ENCODE assay signal across 8 cellular contexts in the genomic region with DNA sequence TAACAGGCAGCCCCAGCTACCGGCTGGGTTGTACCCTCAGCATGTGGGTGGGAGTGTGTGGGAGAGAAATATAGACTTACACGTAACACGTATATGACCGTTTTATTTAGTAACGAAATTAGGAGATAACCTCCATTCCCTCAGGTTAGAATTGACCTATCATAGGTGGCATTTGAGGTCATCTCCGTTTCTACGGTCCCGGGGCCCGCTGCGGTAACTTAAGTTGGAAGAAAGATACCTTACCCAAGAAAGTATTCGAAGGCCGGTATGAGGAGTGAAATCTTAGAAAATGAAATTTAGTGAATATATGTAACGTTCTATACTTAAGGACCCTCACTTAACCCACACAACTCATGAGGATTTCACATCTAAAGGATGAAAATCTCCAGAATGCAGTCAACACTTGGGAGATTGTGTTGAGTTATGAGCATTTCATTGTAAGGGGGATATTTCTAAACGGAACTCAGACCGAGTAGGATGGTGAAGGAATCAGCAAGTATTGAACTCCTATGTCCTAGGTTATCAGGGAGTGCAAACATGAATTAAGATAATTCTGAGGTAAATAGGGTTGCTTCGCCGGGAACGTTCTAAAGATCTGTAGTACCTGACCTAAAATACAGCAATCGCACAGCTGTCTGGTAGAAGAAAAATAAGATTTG. TPM values are rescaled to one million over a fixed set of nuclear protein-coding genes. Genes with fewer than 3 reads are reported as not detected.
DNase-seq lines count a peak whose midpoint lies in the region; ATAC-seq, FAIRE-seq and TF ChIP-seq lines count a peak whose summit lies in the region.

No MANE protein-coding gene starts in this region.

- H3K56ac ChIP-seq in H1 (replicated peaks; ENCODE audit: insufficient read length, low read depth, low read length): peak overlapping the region; percentile 24

- peak overlapping the region; percentile 97 for H3K14ac ChIP-seq in H1 (ENCODE audit: insufficient read length)

- H3K9ac ChIP-seq in H1 (replicated peaks in 1 of 4; ENCODE audit: extremely low read depth in 1 of 4, low read depth in 3 of 4, low read length in 3 of 4): peak overlapping the region; percentile 94 to 99 (median 96)

- TF ChIP-seq RAD21 in H1 (IDR thresholded peaks at IDR 0.05 in 1 of 2, conservative IDR thresholded peaks at IDR 0.05 in 1 of 2; ENCODE audit: low read depth in 2 of 2, low read length in 2 of 2): no peak

- peak overlapping the region; percentile 96 for H2BK5ac ChIP-seq in H1 (ENCODE audit: low read depth, low read length)

- H2BK20ac ChIP-seq in H1 (ENCODE audit: low read length): no peak overlapping the region

- no peak overlapping the region for H3K23ac ChIP-seq in H1 (ENCODE audit: insufficient read length)

- 0 out of 2 replicates have a peak, but pooled peaks cover 5% of the 10 kb centered on the region for H3K4me1 ChIP-seq in SJCRH30
- 0 out of 7 replicates have a peak, but pooled peaks cover 0 to 2% (median 0%) of the 10 kb centered on the region in 4 experiments for H3K4me1 ChIP-seq in H1 (replicated peaks in 1 of 4; ENCODE audit: control insufficient read depth in 3 of 4, insufficient read depth in 4 of 4, low read length in 3 of 4)
- peaks cover 11% of the 10 kb centered on the region for H3K4me1 ChIP-seq in neuron (ENCODE audit: insufficient read depth, low read length)

- peak overlapping the region; percentile 93; the same call in 1 of the 2 replicates for H3K18ac ChIP-seq in H1 (ENCODE audit: extremely low read depth, low read length)

- peak; percentile 24 for ATAC-seq in HG02763 (IDR thresholded peaks at IDR 0.05; ENCODE audit: unreplicated experiment)

- CTCF ChIA-PET in H1 (lab: Charles Lee; ENCODE audit: partially characterized antibody): interaction anchor here (0.9 kb wide), 1 partner anchor 11 kb away, joined by 5 read pairs; no protein-coding TSS in a partner anchor

- no peak overlapping the region; the same call in 1 of the 2 replicates for H2BK12ac ChIP-seq in H1 (ENCODE audit: low read depth, low read length)

- H4K8ac ChIP-seq in H1 (ENCODE audit: extremely low read depth, insufficient read depth, low read length): peak overlapping the region; percentile 89; the same call in 1 of the 2 replicates

- H3K27ac ChIP-seq in SJCRH30 (peak overlapping the region; percentile 70), H1 (ENCODE audit: low read depth, low read length) (peak overlapping the region; percentile 98)

- H4K20me1 ChIP-seq in H1 (replicated peaks in 1 of 2; ENCODE audit: control insufficient read depth in 1 of 2, insufficient read depth in 2 of 2, low read length in 2 of 2): no peaks in the 10 kb centered on the region

- no peaks in the 10 kb centered on the region; the same call in 1 of the 2 replicates for H3K79me1 ChIP-seq in H1 (ENCODE audit: low read depth, low read length)

- H3K27me3 ChIP-seq in SJCRH30 (no peaks in the 10 kb centered on the region), H1 (replicated peaks in 1 of 4; ENCODE audit: control insufficient read depth in 3 of 4, extremely low read depth in 1 of 4, insufficient read depth in 3 of 4, low read length in 3 of 4) (no peaks in the 10 kb centered on the region), neuron (ENCODE audit: insufficient read depth, low read length) (no peaks in the 10 kb centered on the region)

- TF ChIP-seq POLR2A in H1 (IDR thresholded peaks at IDR 0.05; ENCODE audit: control extremely low read depth in 1 of 2, low read depth in 2 of 2, low read length in 2 of 2): no peak

- POLR2A ChIA-PET in H1 (lab: Charles Lee; ENCODE audit: partially characterized antibody): interaction anchor here (0.6 to 5.4 kb wide), 24 partner anchors 8 to 434 kb away, joined by 3 to 127 read pairs (median 4); partner anchors contain the start of genes MANBA and UBE2D3

- H3K4me3 ChIP-seq in SJCRH30 (peak overlapping the region; percentile 69), H1 (ENCODE audit: extremely low read depth in 1 of 4, insufficient read depth in 2 of 4, low read depth in 3 of 4, low read length in 4 of 4) (peak overlapping the region; percentile 73 to 86 (median 78)), neuron (ENCODE audit: low read length) (peak overlapping the region; percentile 76)

- peak overlapping the region; percentile 82 for H4K5ac ChIP-seq in H1 (ENCODE audit: insufficient read length, low read depth, low read length)

- no peak for FAIRE-seq in H1 (lab: Jason Lieb, UNC)

- no peak overlapping the region for H2BK15ac ChIP-seq in H1 (ENCODE audit: low read length)

- DNase-seq in activated naive CD4-positive, alpha-beta T cell treated with Interleukin-2 at 50 U/mL for 16 hours: peak; percentile 67
- no peak for DNase-seq in activated naive CD4-positive, alpha-beta T cell (lab: John Stamatoyannopoulos, UW)
- DNase-seq in SJCRH30: peak in 1 of 2 experiments; percentile 34
- no peak for DNase-seq in H1 (ENCODE audit: low read depth in 1 of 2, low spot score in 2 of 2)
- no peak for DNase-seq in EL
- DNase-seq in superior temporal gyrus (ENCODE audit: extremely low spot score): no peak

- H2BK120ac ChIP-seq in H1 (replicated peaks; ENCODE audit: low read depth, low read length): peak overlapping the region; percentile 13

- peak overlapping the region; percentile 59; the same call in 1 of the 2 replicates for H2AFZ ChIP-seq in H1 (ENCODE audit: low read length)
- H2AFZ ChIP-seq in neuron (ENCODE audit: low read depth, low read length): peak overlapping the region; percentile 54

- H3K79me2 ChIP-seq in H1 (ENCODE audit: control insufficient read depth in 1 of 2, insufficient read depth in 2 of 2, low read length in 2 of 2): peaks cover 0 to 83% of the 10 kb centered on the region in 2 experiments; a peak in 2 of 4 replicates

- WGBS in H1 (ENCODE audit: extremely low coverage in 1 of 2, insufficient coverage in 1 of 2, insufficient read length in 1 of 2, insufficient replicate concordance in 2 of 2, low coverage in 1 of 2, low lambda C conversion rate in 2 of 2, missing lambda C conversion rate in 1 of 2), 2 experiments: 16% methylated on average over 19 of the region's 19 CpGs; no CpG with 5 or more reads in 1 of the 2 experiments

- no peak overlapping the region for H4K91ac ChIP-seq in H1 (replicated peaks; ENCODE audit: insufficient read length, low read length)

- no peak for TF ChIP-seq EP300 in H1 (IDR thresholded peaks at IDR 0.05; ENCODE audit: borderline replicate concordance in 1 of 2, low read depth in 2 of 2, low read length in 2 of 2)

- TF ChIP-seq CTCF in H1 (IDR thresholded peaks at IDR 0.05; ENCODE audit: control extremely low read depth in 1 of 3, insufficient read depth in 1 of 3, low read depth in 1 of 3, low read length in 3 of 3): no peak

- peaks cover 6% of the 10 kb centered on the region for H3K23me2 ChIP-seq in H1 (ENCODE audit: low read depth, low read length)

- no peak overlapping the region for H2AK5ac ChIP-seq in H1 (ENCODE audit: low read depth, low read length)

- peaks cover 6% of the 10 kb centered on the region for H3K36me3 ChIP-seq in SJCRH30
- H3K36me3 ChIP-seq in H1 (ENCODE audit: control insufficient read depth in 2 of 4, insufficient read depth in 4 of 4, low read length in 3 of 4): peaks cover 0 to 11% (median 5%) of the 10 kb centered on the region in 4 experiments; a peak in 6 of 8 replicates
- H3K36me3 ChIP-seq in neuron (ENCODE audit: insufficient read depth, low read length): peaks cover 20% of the 10 kb centered on the region

- H3K4ac ChIP-seq in H1 (replicated peaks; ENCODE audit: insufficient read length, low read depth, low read length): peak overlapping the region; percentile 71

- peak overlapping the region; percentile 84 to 92 for H3K4me2 ChIP-seq in H1 (ENCODE audit: insufficient read depth in 1 of 2, low read depth in 2 of 2, low read length in 2 of 2)

- H3K9me3 ChIP-seq in SJCRH30 (replicated peaks) (no peaks in the 10 kb centered on the region), H1 (ENCODE audit: insufficient read depth in 2 of 2, low read depth in 1 of 2, low read length in 1 of 2) (no peaks in the 10 kb centered on the region), neuron (ENCODE audit: low read length) (peaks cover 2% of the 10 kb centered on the region)

TF ChIP-seq in H1, 55 proteins besides CTCF, POLR2A, EP300 and RAD21 (continues in another document):
- TF ChIP-seq HDAC6 (IDR thresholded peaks at IDR 0.05; ENCODE audit: low read depth, low read length) (no peak), RXRA (IDR thresholded peaks at IDR 0.05; ENCODE audit: insufficient read depth, low read depth, low read length) (no peak), CEBPB (IDR thresholded peaks at IDR 0.05; ENCODE audit: low read depth, low read length) (no peak), SUZ12 (IDR thresholded peaks at IDR 0.05; ENCODE audit: low read length) (no peak), CTBP2 (IDR thresholded peaks at IDR 0.05; ENCODE audit: borderline replicate concordance, insufficient read depth, insufficient read length, low read length) (no peak)

RNA-seq across cellular contexts. Expression of gene CISD2, which starts 0.9 kb away (rescaled TPM):
- 55.1 and 64.0 TPM in 2 replicates for total RNA-seq in SJCRH30 (2014; rRNA removed; shearing (Covaris generic))
- total RNA-seq in H1 (2021; fragmentation: NEBNext Ultra II Directional; extraction: Animal tissue kit (Norgen Biotek cat#: 25700)): 47.5 and 48.3 TPM in 2 replicates
- 14.9 and 23.7 TPM in 2 replicates for polyA plus RNA-seq in H1 (2011; rRNA removed)
- polyA plus RNA-seq in H1 (2011; cell fraction: cytosol; rRNA removed): 32.8 TPM
- 16.3 TPM for polyA plus RNA-seq in H1 (2011; cell fraction: nucleus; rRNA removed)
- polyA plus RNA-seq in H1 (2012, experiment 1 of 2): 36.8 to 52.3 TPM (median 46.8 TPM) in 4 replicates
- 32.4 TPM for polyA plus RNA-seq in H1 (2012, experiment 2 of 2)
- polyA plus RNA-seq in H1 (2013, experiment 1 of 2): 52.4 TPM
- polyA plus RNA-seq in H1 (2013, experiment 2 of 2): 62.9 TPM
- polyA minus RNA-seq in H1 (2011; rRNA and poly(A)+ RNA removed): 17.9 and 20.3 TPM in 2 replicates
- polyA minus RNA-seq in H1 (2011; cell fraction: cytosol; rRNA and poly(A)+ RNA removed): 17.7 TPM
- polyA minus RNA-seq in H1 (2011; cell fraction: nucleus; rRNA and poly(A)+ RNA removed): 13.7 TPM

RNA-seq across cellular contexts. Expression of gene UBE2D3, which starts 42.3 kb away (rescaled TPM):
- 484 and 529 TPM in 2 replicates for total RNA-seq in SJCRH30 (2014; rRNA removed; shearing (Covaris generic))
- total RNA-seq in H1 (2021; fragmentation: NEBNext Ultra II Directional; extraction: Animal tissue kit (Norgen Biotek cat#: 25700)): 377 and 396 TPM in 2 replicates
- polyA plus RNA-seq in H1 (2011; rRNA removed): 411 and 544 TPM in 2 replicates
- polyA plus RNA-seq in H1 (2011; cell fraction: cytosol; rRNA removed): 375 TPM
- polyA plus RNA-seq in H1 (2011; cell fraction: nucleus; rRNA removed): 271 TPM
- 300 to 381 TPM (median 334 TPM) in 4 replicates for polyA plus RNA-seq in H1 (2012, experiment 1 of 2)
- polyA plus RNA-seq in H1 (2012, experiment 2 of 2): 81.7 TPM
- 498 TPM for polyA plus RNA-seq in H1 (2013, experiment 1 of 2)
- polyA plus RNA-seq in H1 (2013, experiment 2 of 2): 510 TPM
- polyA minus RNA-seq in H1 (2011; rRNA and poly(A)+ RNA removed): 311 and 443 TPM in 2 replicates
- polyA minus RNA-seq in H1 (2011; cell fraction: cytosol; rRNA and poly(A)+ RNA removed): 320 TPM
- polyA minus RNA-seq in H1 (2011; cell fraction: nucleus; rRNA and poly(A)+ RNA removed): 263 TPM
